In genomic region chr2:150484006-150484405, GRCh38 we compare ENCODE assay signal across 1 cellular context.
TF ChIP-seq lines count a peak whose summit lies in the region.

No MANE protein-coding gene starts in this region.

TF ChIP-seq in SK-N-SH, 30 proteins besides CTCF, POLR2A, EP300 and RAD21 (continued from another document):
- TF ChIP-seq, protein P1, sequence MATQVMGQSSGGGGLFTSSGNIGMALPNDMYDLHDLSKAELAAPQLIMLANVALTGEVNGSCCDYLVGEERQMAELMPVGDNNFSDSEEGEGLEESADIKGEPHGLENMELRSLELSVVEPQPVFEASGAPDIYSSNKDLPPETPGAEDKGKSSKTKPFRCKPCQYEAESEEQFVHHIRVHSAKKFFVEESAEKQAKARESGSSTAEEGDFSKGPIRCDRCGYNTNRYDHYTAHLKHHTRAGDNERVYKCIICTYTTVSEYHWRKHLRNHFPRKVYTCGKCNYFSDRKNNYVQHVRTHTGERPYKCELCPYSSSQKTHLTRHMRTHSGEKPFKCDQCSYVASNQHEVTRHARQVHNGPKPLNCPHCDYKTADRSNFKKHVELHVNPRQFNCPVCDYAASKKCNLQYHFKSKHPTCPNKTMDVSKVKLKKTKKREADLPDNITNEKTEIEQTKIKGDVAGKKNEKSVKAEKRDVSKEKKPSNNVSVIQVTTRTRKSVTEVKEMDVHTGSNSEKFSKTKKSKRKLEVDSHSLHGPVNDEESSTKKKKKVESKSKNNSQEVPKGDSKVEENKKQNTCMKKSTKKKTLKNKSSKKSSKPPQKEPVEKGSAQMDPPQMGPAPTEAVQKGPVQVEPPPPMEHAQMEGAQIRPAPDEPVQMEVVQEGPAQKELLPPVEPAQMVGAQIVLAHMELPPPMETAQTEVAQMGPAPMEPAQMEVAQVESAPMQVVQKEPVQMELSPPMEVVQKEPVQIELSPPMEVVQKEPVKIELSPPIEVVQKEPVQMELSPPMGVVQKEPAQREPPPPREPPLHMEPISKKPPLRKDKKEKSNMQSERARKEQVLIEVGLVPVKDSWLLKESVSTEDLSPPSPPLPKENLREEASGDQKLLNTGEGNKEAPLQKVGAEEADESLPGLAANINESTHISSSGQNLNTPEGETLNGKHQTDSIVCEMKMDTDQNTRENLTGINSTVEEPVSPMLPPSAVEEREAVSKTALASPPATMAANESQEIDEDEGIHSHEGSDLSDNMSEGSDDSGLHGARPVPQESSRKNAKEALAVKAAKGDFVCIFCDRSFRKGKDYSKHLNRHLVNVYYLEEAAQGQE (IDR thresholded peaks at IDR 0.05; ENCODE audit: low read depth, low read length), result no peak
- TF ChIP-seq EZH2phosphoT487 (IDR thresholded peaks at IDR 0.05; ENCODE audit: borderline replicate concordance, low read depth), result no peak
